Comparison of ENCODE assay signal across 1 cellular context in the genomic region with DNA sequence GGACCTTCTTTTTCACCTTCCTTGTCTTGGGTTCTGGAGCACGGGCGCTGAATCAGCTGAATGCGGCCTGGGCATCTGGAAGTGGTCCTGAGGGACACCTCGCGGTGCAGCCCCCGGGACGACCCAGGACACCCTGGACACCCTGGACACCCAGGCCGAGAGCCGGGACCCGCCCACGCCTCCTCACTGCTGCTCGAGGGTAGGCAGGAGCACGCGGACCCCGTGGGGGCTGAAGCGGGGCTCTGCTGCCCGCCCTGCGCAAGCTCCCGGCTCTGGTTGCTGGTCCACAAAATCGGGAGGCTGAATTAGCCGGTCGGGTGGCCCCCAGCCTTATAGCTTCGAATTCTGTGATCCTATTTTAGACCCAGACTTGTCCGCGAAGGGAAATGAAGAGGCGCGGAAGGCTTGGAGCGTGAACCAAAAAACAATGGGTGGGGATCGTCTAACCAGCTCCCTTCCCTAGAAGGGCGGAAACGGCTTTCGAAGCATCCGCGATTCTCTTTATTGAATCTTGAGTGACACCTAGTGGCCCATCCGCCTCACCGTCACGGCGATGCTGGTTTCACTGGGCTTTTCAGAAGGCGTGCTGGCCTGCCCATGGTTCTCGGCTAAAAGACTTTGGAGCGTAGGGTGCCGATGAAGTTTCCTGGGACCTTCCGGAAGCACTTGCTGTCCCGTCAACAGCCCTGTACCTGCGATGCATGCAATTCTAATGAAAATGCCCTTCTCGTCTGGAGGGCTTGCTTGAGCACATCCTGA.
TF ChIP-seq lines count a peak whose summit lies in the region.

No MANE protein-coding gene starts in this region.

TF ChIP-seq in K562, 482 proteins besides CTCF, POLR2A, EP300 and RAD21 (continued from another document and continues in another):
- TF ChIP-seq, protein P1, sequence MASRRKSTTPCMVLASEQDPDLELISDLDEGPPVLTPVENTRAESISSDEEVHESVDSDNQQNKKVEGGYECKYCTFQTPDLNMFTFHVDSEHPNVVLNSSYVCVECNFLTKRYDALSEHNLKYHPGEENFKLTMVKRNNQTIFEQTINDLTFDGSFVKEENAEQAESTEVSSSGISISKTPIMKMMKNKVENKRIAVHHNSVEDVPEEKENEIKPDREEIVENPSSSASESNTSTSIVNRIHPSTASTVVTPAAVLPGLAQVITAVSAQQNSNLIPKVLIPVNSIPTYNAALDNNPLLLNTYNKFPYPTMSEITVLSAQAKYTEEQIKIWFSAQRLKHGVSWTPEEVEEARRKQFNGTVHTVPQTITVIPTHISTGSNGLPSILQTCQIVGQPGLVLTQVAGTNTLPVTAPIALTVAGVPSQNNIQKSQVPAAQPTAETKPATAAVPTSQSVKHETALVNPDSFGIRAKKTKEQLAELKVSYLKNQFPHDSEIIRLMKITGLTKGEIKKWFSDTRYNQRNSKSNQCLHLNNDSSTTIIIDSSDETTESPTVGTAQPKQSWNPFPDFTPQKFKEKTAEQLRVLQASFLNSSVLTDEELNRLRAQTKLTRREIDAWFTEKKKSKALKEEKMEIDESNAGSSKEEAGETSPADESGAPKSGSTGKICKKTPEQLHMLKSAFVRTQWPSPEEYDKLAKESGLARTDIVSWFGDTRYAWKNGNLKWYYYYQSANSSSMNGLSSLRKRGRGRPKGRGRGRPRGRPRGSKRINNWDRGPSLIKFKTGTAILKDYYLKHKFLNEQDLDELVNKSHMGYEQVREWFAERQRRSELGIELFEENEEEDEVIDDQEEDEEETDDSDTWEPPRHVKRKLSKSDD (conservative IDR thresholded peaks at IDR 0.05; ENCODE audit: low read length) = no peak
- TF ChIP-seq SMARCB1 (IDR thresholded peaks at IDR 0.05; ENCODE audit: insufficient read length, low read depth) (no peak), KHSRP (IDR thresholded peaks at IDR 0.05) (no peak), ATF1 (CRISPR knock-in tag; IDR thresholded peaks at IDR 0.05) (no peak), ATF1 (tag; IDR thresholded peaks at IDR 0.05) (peak; percentile 49), DMBX1 (CRISPR knock-in tag; IDR thresholded peaks at IDR 0.05; ENCODE audit: borderline replicate concordance) (0 out of 2 replicates have a peak, but pooled peaks have one; percentile 30), NONO (IDR thresholded peaks at IDR 0.05; ENCODE audit: low read depth in 2 of 2, low read length in 1 of 2) (no peak), NFATC3 (IDR thresholded peaks at IDR 0.05) (no peak), RB1 (IDR thresholded peaks at IDR 0.05; ENCODE audit: low read depth) (peak; percentile 61; the same call in 1 of the 2 replicates), NBN (IDR thresholded peaks at IDR 0.05; ENCODE audit: low read depth) (no peak), TBL1XR1 (IDR thresholded peaks at IDR 0.05; ENCODE audit: low read length in 2 of 2) (no peak), ZEB2 (IDR thresholded peaks at IDR 0.05) (no peak), MTA3 (IDR thresholded peaks at IDR 0.05; ENCODE audit: borderline replicate concordance) (no peak), SP2 (IDR thresholded peaks at IDR 0.05; ENCODE audit: extremely low read depth, low read depth, low read length, poor library complexity, severe bottlenecking) (no peak), ZKSCAN8 (CRISPR knock-in tag; IDR thresholded peaks at IDR 0.05) (no peak), ZFP36 (IDR thresholded peaks at IDR 0.05; ENCODE audit: low read depth, low read length, partially characterized antibody) (no peak), KLF6 (CRISPR knock-in tag; IDR thresholded peaks at IDR 0.05; ENCODE audit: borderline replicate concordance) (no peak), RBM14 (IDR thresholded peaks at IDR 0.05; ENCODE audit: borderline replicate concordance, insufficient read depth, low read depth, low read length) (no peak), SAFB2 (IDR thresholded peaks at IDR 0.05; ENCODE audit: borderline replicate concordance, low read depth, low read length, severe bottlenecking) (no peak), NFRKB (IDR thresholded peaks at IDR 0.05; ENCODE audit: low read depth) (no peak), ERF (CRISPR knock-in tag; IDR thresholded peaks at IDR 0.05) (no peak), ZFP1 (CRISPR knock-in tag; IDR thresholded peaks at IDR 0.05) (no peak), NR3C1 (CRISPR knock-in tag; IDR thresholded peaks at IDR 0.05) (no peak), HDAC6 (IDR thresholded peaks at IDR 0.05; ENCODE audit: low read depth, low read length) (no peak), POLR3A (IDR thresholded peaks at IDR 0.05; ENCODE audit: borderline replicate concordance, extremely low read depth, insufficient read depth, insufficient read length) (no peak), ZNF644 (tag; IDR thresholded peaks at IDR 0.05; ENCODE audit: low read depth) (no peak), TAF15 (IDR thresholded peaks at IDR 0.05; ENCODE audit: low read depth, low read length) (no peak), NUFIP1 (IDR thresholded peaks at IDR 0.05; ENCODE audit: partially characterized antibody) (no peak), CTBP1 (IDR thresholded peaks at IDR 0.05; ENCODE audit: borderline replicate concordance) (peak; percentile 70; the same call in 1 of the 2 replicates), ATF7 (IDR thresholded peaks at IDR 0.05) (peak; percentile 37; the same call in 1 of the 2 replicates), PTTG1 (tag; IDR thresholded peaks at IDR 0.05; ENCODE audit: low read depth) (no peak), PHF20 (IDR thresholded peaks at IDR 0.05; ENCODE audit: partially characterized antibody) (no peak), ZFP30 (CRISPR knock-in tag; IDR thresholded peaks at IDR 0.05; ENCODE audit: borderline replicate concordance) (no peak), ETV1 (tag; conservative IDR thresholded peaks at IDR 0.05; ENCODE audit: low read depth) (peak; percentile 71), ZNF143 (CRISPR knock-in tag; IDR thresholded peaks at IDR 0.05) (no peak), PHTF2 (CRISPR knock-in tag; IDR thresholded peaks at IDR 0.05) (no peak), RBFOX2 (IDR thresholded peaks at IDR 0.05; ENCODE audit: low read depth, low read length) (peak; percentile 69), RBM15 (IDR thresholded peaks at IDR 0.05; ENCODE audit: insufficient read depth, low read length) (no peak), GATAD2A (IDR thresholded peaks at IDR 0.05) (no peak), TRIM28 (IDR thresholded peaks at IDR 0.05) (no peak), MCM2 (IDR thresholded peaks at IDR 0.05; ENCODE audit: low read depth) (no peak), TCF7 (IDR thresholded peaks at IDR 0.05; ENCODE audit: borderline replicate concordance) (no peak), SP1 (CRISPR knock-in tag; IDR thresholded peaks at IDR 0.05) (no peak), KDM2B (CRISPR knock-in tag; IDR thresholded peaks at IDR 0.05) (no peak), CBX3 (IDR thresholded peaks at IDR 0.05; ENCODE audit: borderline replicate concordance in 1 of 2, low read length in 2 of 2) (no peak), SIN3A (IDR thresholded peaks at IDR 0.05; ENCODE audit: borderline replicate concordance in 2 of 2, control insufficient read depth in 1 of 2, low read depth in 2 of 2, low read length in 2 of 2) (no peak), ZNF668 (CRISPR knock-in tag; IDR thresholded peaks at IDR 0.05) (no peak), BDP1 (IDR thresholded peaks at IDR 0.05; ENCODE audit: insufficient read depth, insufficient read length) (no peak), PPARD (CRISPR knock-in tag; IDR thresholded peaks at IDR 0.05) (no peak), HEY1 (CRISPR knock-in tag; IDR thresholded peaks at IDR 0.05; ENCODE audit: borderline replicate concordance) (no peak), ZNF274 (IDR thresholded peaks at IDR 0.05; ENCODE audit: borderline replicate concordance, low read depth, low read length) (no peak)
- TF ChIP-seq, protein P2, sequence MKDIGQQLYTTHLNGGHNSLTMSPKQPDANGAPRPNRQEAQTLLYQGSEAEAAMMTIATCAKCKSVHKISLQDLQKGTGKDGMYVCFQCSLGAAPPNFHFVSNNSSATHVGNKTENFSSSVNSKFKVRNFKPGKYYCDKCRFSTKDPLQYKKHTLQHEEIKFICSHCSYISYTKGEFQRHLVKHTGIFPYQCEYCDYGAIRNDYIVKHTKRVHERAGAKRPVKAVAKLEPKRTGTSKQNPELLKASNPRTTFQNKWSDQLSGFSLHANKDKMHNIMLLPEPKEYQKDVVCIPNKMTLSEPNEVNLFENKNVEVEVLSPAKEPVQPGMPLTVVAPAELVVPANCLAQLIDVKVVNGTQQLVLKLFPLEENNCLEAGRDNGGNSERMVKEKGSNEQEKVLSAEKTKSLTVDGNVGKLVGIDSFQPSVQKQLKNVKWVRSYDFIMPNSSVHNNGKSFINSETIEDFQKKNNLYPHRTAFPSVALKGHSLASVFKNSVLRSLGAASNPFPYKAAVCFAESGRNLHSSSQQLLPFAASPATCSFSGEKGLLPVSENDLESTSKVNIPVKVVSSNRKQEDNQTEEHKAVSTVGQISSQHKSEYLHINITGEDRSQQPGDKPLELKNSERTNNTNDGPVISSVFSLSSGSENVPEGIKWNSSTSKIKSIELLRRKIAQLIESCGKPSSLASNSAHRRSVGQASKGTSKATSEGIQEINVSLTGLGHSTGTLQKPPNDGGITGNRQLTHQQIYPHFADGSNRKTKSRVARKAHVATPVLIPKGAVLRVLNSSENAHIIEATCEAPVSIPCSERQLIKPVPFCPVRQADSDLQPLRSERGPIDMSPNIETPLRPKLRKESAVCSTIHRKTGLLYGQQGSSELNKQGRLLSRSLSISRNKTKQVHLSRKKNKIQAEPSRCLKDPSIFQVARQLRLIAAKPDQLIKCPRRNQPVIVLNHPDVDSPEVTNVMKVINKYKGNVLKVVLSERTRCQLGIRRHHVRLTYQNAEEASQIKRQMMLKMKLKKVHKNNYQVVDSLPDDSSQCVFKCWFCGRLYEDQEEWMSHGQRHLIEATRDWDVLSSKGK (CRISPR knock-in tag; IDR thresholded peaks at IDR 0.05) = no peak
- TF ChIP-seq, protein P3, sequence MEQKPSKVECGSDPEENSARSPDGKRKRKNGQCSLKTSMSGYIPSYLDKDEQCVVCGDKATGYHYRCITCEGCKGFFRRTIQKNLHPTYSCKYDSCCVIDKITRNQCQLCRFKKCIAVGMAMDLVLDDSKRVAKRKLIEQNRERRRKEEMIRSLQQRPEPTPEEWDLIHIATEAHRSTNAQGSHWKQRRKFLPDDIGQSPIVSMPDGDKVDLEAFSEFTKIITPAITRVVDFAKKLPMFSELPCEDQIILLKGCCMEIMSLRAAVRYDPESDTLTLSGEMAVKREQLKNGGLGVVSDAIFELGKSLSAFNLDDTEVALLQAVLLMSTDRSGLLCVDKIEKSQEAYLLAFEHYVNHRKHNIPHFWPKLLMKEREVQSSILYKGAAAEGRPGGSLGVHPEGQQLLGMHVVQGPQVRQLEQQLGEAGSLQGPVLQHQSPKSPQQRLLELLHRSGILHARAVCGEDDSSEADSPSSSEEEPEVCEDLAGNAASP (IDR thresholded peaks at IDR 0.05) = no peak
- TF ChIP-seq, protein P4, sequence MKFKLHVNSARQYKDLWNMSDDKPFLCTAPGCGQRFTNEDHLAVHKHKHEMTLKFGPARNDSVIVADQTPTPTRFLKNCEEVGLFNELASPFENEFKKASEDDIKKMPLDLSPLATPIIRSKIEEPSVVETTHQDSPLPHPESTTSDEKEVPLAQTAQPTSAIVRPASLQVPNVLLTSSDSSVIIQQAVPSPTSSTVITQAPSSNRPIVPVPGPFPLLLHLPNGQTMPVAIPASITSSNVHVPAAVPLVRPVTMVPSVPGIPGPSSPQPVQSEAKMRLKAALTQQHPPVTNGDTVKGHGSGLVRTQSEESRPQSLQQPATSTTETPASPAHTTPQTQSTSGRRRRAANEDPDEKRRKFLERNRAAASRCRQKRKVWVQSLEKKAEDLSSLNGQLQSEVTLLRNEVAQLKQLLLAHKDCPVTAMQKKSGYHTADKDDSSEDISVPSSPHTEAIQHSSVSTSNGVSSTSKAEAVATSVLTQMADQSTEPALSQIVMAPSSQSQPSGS (CRISPR knock-in tag; IDR thresholded peaks at IDR 0.05) = no peak
- TF ChIP-seq, protein P5, sequence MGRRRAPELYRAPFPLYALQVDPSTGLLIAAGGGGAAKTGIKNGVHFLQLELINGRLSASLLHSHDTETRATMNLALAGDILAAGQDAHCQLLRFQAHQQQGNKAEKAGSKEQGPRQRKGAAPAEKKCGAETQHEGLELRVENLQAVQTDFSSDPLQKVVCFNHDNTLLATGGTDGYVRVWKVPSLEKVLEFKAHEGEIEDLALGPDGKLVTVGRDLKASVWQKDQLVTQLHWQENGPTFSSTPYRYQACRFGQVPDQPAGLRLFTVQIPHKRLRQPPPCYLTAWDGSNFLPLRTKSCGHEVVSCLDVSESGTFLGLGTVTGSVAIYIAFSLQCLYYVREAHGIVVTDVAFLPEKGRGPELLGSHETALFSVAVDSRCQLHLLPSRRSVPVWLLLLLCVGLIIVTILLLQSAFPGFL (CRISPR knock-in tag; IDR thresholded peaks at IDR 0.05) = no peak
- TF ChIP-seq, protein P6, sequence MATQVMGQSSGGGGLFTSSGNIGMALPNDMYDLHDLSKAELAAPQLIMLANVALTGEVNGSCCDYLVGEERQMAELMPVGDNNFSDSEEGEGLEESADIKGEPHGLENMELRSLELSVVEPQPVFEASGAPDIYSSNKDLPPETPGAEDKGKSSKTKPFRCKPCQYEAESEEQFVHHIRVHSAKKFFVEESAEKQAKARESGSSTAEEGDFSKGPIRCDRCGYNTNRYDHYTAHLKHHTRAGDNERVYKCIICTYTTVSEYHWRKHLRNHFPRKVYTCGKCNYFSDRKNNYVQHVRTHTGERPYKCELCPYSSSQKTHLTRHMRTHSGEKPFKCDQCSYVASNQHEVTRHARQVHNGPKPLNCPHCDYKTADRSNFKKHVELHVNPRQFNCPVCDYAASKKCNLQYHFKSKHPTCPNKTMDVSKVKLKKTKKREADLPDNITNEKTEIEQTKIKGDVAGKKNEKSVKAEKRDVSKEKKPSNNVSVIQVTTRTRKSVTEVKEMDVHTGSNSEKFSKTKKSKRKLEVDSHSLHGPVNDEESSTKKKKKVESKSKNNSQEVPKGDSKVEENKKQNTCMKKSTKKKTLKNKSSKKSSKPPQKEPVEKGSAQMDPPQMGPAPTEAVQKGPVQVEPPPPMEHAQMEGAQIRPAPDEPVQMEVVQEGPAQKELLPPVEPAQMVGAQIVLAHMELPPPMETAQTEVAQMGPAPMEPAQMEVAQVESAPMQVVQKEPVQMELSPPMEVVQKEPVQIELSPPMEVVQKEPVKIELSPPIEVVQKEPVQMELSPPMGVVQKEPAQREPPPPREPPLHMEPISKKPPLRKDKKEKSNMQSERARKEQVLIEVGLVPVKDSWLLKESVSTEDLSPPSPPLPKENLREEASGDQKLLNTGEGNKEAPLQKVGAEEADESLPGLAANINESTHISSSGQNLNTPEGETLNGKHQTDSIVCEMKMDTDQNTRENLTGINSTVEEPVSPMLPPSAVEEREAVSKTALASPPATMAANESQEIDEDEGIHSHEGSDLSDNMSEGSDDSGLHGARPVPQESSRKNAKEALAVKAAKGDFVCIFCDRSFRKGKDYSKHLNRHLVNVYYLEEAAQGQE (CRISPR knock-in tag; IDR thresholded peaks at IDR 0.05; ENCODE audit: low read depth) = no peak
- TF ChIP-seq, protein P7, sequence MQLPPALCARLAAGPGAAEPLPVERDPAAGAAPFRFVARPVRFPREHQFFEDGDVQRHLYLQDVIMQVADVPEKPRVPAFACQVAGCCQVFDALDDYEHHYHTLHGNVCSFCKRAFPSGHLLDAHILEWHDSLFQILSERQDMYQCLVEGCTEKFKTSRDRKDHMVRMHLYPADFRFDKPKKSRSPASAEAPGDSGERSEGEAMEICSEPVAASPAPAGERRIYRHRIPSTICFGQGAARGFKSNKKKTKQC (CRISPR knock-in tag; IDR thresholded peaks at IDR 0.05) = no peak
